10 cellular contexts compared by ENCODE assay signal in genomic region chr14:25048170-25049126, GRCh38. TPM values are rescaled to one million over a fixed set of nuclear protein-coding genes. Genes with fewer than 3 reads are reported as not detected.
DNase-seq lines count a peak whose midpoint lies in the region; ATAC-seq, FAIRE-seq and TF ChIP-seq lines count a peak whose summit lies in the region.
"Had no signal": no experiment of that assay in that cellular context is flagged by ENCODE, and none has a peak within 500 bp of the region (broad histone marks: within the 10 kb centered on the region; RNA-seq: fewer than 3 reads in every experiment).

No MANE protein-coding gene starts in this region.

- FAIRE-seq in H1 (lab: Jason Lieb, UNC): no peak
- FAIRE-seq: kidney had no signal

- H2BK20ac ChIP-seq in H1 (ENCODE audit: low read length): no peak overlapping the region; the same call in 1 of the 2 replicates

- no peak overlapping the region for H3K4ac ChIP-seq in H1 (replicated peaks; ENCODE audit: insufficient read length, low read depth, low read length)

- H3K23ac ChIP-seq in H1 (ENCODE audit: insufficient read length): no peak overlapping the region

- no peak overlapping the region for H2BK12ac ChIP-seq in H1 (ENCODE audit: low read depth, low read length)

- no peaks in the 10 kb centered on the region for H3K79me2 ChIP-seq in H1 (ENCODE audit: control insufficient read depth in 1 of 2, insufficient read depth in 2 of 2, low read length in 2 of 2)

- no peak overlapping the region for H2BK5ac ChIP-seq in H1 (ENCODE audit: low read depth, low read length)

- no peak overlapping the region for H4K5ac ChIP-seq in H1 (ENCODE audit: insufficient read length, low read depth, low read length)

- no peak overlapping the region for H3K14ac ChIP-seq in H1 (ENCODE audit: insufficient read length)

- WGBS in H1 (ENCODE audit: extremely low coverage in 1 of 2, insufficient coverage in 1 of 2, insufficient read length in 1 of 2, insufficient replicate concordance in 2 of 2, low coverage in 1 of 2, low lambda C conversion rate in 2 of 2, missing lambda C conversion rate in 1 of 2), 2 experiments: 62% methylated on average over 19 of the region's 19 CpGs; no CpG with 5 or more reads in 1 of the 2 experiments
- 85 to 88% methylated on average over 5 to 8 of the region's 19 CpGs for WGBS in mesodermal cell (ENCODE audit: insufficient coverage in 2 of 2), 2 experiments

- TF ChIP-seq CTCF in H1 (IDR thresholded peaks at IDR 0.05; ENCODE audit: control extremely low read depth in 1 of 3, insufficient read depth in 1 of 3, low read depth in 1 of 3, low read length in 3 of 3): no peak

- H2AK5ac ChIP-seq in H1 (ENCODE audit: low read depth, low read length): no peak overlapping the region

- H4K91ac ChIP-seq in H1 (replicated peaks; ENCODE audit: insufficient read length, low read length): no peak overlapping the region

- peak; percentile 82 for DNase-seq in NCI-H226
- no peak for DNase-seq in H1 (ENCODE audit: low read depth in 1 of 2, low spot score in 2 of 2)
- DNase-seq in NCI-H2107 (lab: John Stamatoyannopoulos, UW): no peak
- no peak for DNase-seq in GM19238 (ENCODE audit: insufficient read length, low spot score)

- no peak overlapping the region for H3K27ac ChIP-seq in H1 (ENCODE audit: low read depth, low read length)
- no peak overlapping the region for H3K27ac ChIP-seq in mesodermal cell (ENCODE audit: low read depth, low read length, severe bottlenecking)
- peak overlapping the region; percentile 78 for H3K27ac ChIP-seq in temporal lobe (ENCODE audit: low read depth, low read length)
- H3K27ac ChIP-seq: SJSA1 had no signal

- H4K8ac ChIP-seq in H1 (ENCODE audit: extremely low read depth, insufficient read depth, low read length): no peak overlapping the region

- no peak for TF ChIP-seq EP300 in H1 (IDR thresholded peaks at IDR 0.05; ENCODE audit: borderline replicate concordance in 1 of 2, low read depth in 2 of 2, low read length in 2 of 2)

- H3K9me3 ChIP-seq in H1 (ENCODE audit: insufficient read depth in 2 of 2, low read depth in 1 of 2, low read length in 1 of 2) (no peaks in the 10 kb centered on the region), mesodermal cell (ENCODE audit: control insufficient read depth, low read length) (no peaks in the 10 kb centered on the region)
- H3K9me3 ChIP-seq: SJSA1 had no signal

- peaks cover 2 to 13% (median 5%) of the 10 kb centered on the region in 4 experiments; a peak in 5 of 7 replicates for H3K4me1 ChIP-seq in H1 (replicated peaks in 1 of 4; ENCODE audit: control insufficient read depth in 3 of 4, insufficient read depth in 4 of 4, low read length in 3 of 4)
- peaks cover 6% of the 10 kb centered on the region for H3K4me1 ChIP-seq in mesodermal cell (ENCODE audit: control insufficient read depth, insufficient read depth, low read length, poor library complexity, severe bottlenecking)

- no peaks in the 10 kb centered on the region for H3K79me1 ChIP-seq in H1 (ENCODE audit: low read depth, low read length)

- no peak overlapping the region for H3K56ac ChIP-seq in H1 (replicated peaks; ENCODE audit: insufficient read length, low read depth, low read length)

- H2AFZ ChIP-seq in H1 (ENCODE audit: low read length): no peak overlapping the region

- H3K18ac ChIP-seq in H1 (ENCODE audit: extremely low read depth, low read length): peak overlapping the region; percentile 32; the same call in 1 of the 2 replicates

- peaks cover 8 to 43% (median 32%) of the 10 kb centered on the region in 4 experiments for H3K27me3 ChIP-seq in H1 (replicated peaks in 1 of 4; ENCODE audit: control insufficient read depth in 3 of 4, extremely low read depth in 1 of 4, insufficient read depth in 3 of 4, low read length in 3 of 4)

- H3K23me2 ChIP-seq in H1 (ENCODE audit: low read depth, low read length): peaks cover 14% of the 10 kb centered on the region

- no peak overlapping the region for H2BK120ac ChIP-seq in H1 (replicated peaks; ENCODE audit: low read depth, low read length)

- peak overlapping the region; percentile 86 to 95 for H3K4me2 ChIP-seq in H1 (ENCODE audit: insufficient read depth in 1 of 2, low read depth in 2 of 2, low read length in 2 of 2)

- TF ChIP-seq POLR2A in H1 (IDR thresholded peaks at IDR 0.05; ENCODE audit: control extremely low read depth in 1 of 2, low read depth in 2 of 2, low read length in 2 of 2): no peak

- POLR2A ChIA-PET in H1 (lab: Charles Lee; ENCODE audit: partially characterized antibody): no interaction called here

- CTCF ChIA-PET in H1 (lab: Charles Lee; ENCODE audit: partially characterized antibody): interaction anchor here (0.6 to 5.1 kb wide), 6 partner anchors 13 to 337 kb away, joined by 3 to 39 read pairs (median 8); no protein-coding TSS in a partner anchor

- TF ChIP-seq RAD21 in H1 (IDR thresholded peaks at IDR 0.05 in 1 of 2, conservative IDR thresholded peaks at IDR 0.05 in 1 of 2; ENCODE audit: low read depth in 2 of 2, low read length in 2 of 2): no peak

- ATAC-seq in GM21786 (IDR thresholded peaks at IDR 0.05; ENCODE audit: unreplicated experiment) (no peak), GM21360 (IDR thresholded peaks at IDR 0.05; ENCODE audit: unreplicated experiment) (no peak)

- no peak overlapping the region for H2BK15ac ChIP-seq in H1 (ENCODE audit: low read length)

- H3K9ac ChIP-seq in H1 (replicated peaks in 1 of 4; ENCODE audit: extremely low read depth in 1 of 4, low read depth in 3 of 4, low read length in 3 of 4): no peak overlapping the region; a peak in 1 of 7 replicates

- peak overlapping the region; percentile 45 to 80 (median 64) for H3K4me3 ChIP-seq in H1 (ENCODE audit: extremely low read depth in 1 of 4, insufficient read depth in 2 of 4, low read depth in 3 of 4, low read length in 4 of 4)
- peak overlapping the region; percentile 56 for H3K4me3 ChIP-seq in mesodermal cell (ENCODE audit: extremely low read depth, insufficient read depth, low read length, poor library complexity, severe bottlenecking)

- no peaks in the 10 kb centered on the region for H3K36me3 ChIP-seq in H1 (ENCODE audit: control insufficient read depth in 2 of 4, insufficient read depth in 4 of 4, low read length in 3 of 4)
- H3K36me3 ChIP-seq in mesodermal cell (ENCODE audit: control insufficient read depth, insufficient read depth, low read length): no peaks in the 10 kb centered on the region
- H3K36me3 ChIP-seq: SJSA1 had no signal

- H4K20me1 ChIP-seq in H1 (replicated peaks in 1 of 2; ENCODE audit: control insufficient read depth in 1 of 2, insufficient read depth in 2 of 2, low read length in 2 of 2): no peaks in the 10 kb centered on the region

TF ChIP-seq in H1, 55 proteins besides CTCF, POLR2A, EP300 and RAD21:
- no peak for TF ChIP-seq CTBP2 (IDR thresholded peaks at IDR 0.05; ENCODE audit: borderline replicate concordance, insufficient read depth, insufficient read length, low read length)
- TF ChIP-seq CBX8 (IDR thresholded peaks at IDR 0.05; ENCODE audit: borderline replicate concordance, low read depth, low read length): no peak
- no peak for TF ChIP-seq TBP (IDR thresholded peaks at IDR 0.05; ENCODE audit: low read depth, low read length)
- no peak for TF ChIP-seq SIRT6 (IDR thresholded peaks at IDR 0.05; ENCODE audit: low read length)
- TF ChIP-seq RBBP5 (IDR thresholded peaks at IDR 0.05; ENCODE audit: borderline replicate concordance, low read depth, low read length): no peak
- TF ChIP-seq BRCA1 (IDR thresholded peaks at IDR 0.05; ENCODE audit: low read depth, low read length): no peak
- no peak for TF ChIP-seq YY1 (IDR thresholded peaks at IDR 0.05; ENCODE audit: low read depth, low read length)
- TF ChIP-seq CBX5 (IDR thresholded peaks at IDR 0.05; ENCODE audit: low read depth, low read length): no peak
- no peak for TF ChIP-seq PHF8 (conservative IDR thresholded peaks at IDR 0.05; ENCODE audit: low read depth, low read length)
- TF ChIP-seq CHD1 (IDR thresholded peaks at IDR 0.05; ENCODE audit: low read depth, low read length): no peak
- TF ChIP-seq SIX5 (IDR thresholded peaks at IDR 0.05; ENCODE audit: low read depth, low read length): no peak
- no peak for TF ChIP-seq E2F6 (IDR thresholded peaks at IDR 0.05)
- TF ChIP-seq MAFK (IDR thresholded peaks at IDR 0.05; ENCODE audit: low read depth, low read length): no peak
- no peak for TF ChIP-seq RFX5 (IDR thresholded peaks at IDR 0.05; ENCODE audit: borderline replicate concordance, low read depth, low read length)

RNA-seq across cellular contexts. Expression of gene STXBP6, which starts 1.5 kb away (rescaled TPM):
- 18.1 and 19.3 TPM in 2 replicates for total RNA-seq in H1 (2021; fragmentation: NEBNext Ultra II Directional; extraction: Animal tissue kit (Norgen Biotek cat#: 25700))
- 6.0 and 9.4 TPM in 2 replicates for polyA plus RNA-seq in H1 (2011; rRNA removed)
- polyA plus RNA-seq in H1 (2011; cell fraction: cytosol; rRNA removed): 12.9 TPM
- 6.3 TPM for polyA plus RNA-seq in H1 (2011; cell fraction: nucleus; rRNA removed)
- polyA plus RNA-seq in H1 (2012, experiment 1 of 2): 9.1 to 11.2 TPM (median 10.4 TPM) in 4 replicates
- polyA plus RNA-seq in H1 (2012, experiment 2 of 2): 7.8 TPM
- 6.9 TPM for polyA plus RNA-seq in H1 (2013, experiment 1 of 2)
- polyA plus RNA-seq in H1 (2013, experiment 2 of 2): 7.3 TPM
- 15.9 and 20.1 TPM in 2 replicates for polyA minus RNA-seq in H1 (2011; rRNA and poly(A)+ RNA removed)
- polyA minus RNA-seq in H1 (2011; cell fraction: cytosol; rRNA and poly(A)+ RNA removed): 10.1 TPM
- polyA minus RNA-seq in H1 (2011; cell fraction: nucleus; rRNA and poly(A)+ RNA removed): 17.1 TPM
- 6.3 TPM for polyA plus RNA-seq in mesodermal cell (2013, experiment 1 of 2)
- 10.6 TPM for polyA plus RNA-seq in mesodermal cell (2013, experiment 2 of 2)
- 28.0 TPM for total RNA-seq in temporal lobe
